In the genomic region with DNA sequence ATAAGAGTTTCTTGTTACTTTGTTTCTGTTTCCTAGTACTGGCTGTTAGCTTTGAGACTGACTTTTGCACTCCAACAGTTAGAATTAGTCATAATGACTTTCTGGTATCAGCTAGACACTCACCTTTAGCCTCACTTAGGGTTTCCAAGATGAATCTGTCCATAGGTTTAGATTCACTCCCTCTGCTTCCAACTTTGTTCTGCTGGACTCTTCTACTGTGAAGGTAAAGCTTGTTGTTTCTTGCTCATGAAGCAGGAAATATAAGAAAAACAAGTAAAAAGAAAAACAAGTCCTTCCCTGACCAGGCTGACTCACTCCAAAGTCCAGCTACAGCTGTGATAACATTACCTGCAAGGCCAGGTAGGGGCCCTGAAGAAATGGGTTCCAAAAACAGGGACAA, we compare ENCODE assay signal across 15 cellular contexts.
DNase-seq lines count a peak whose midpoint lies in the region; ATAC-seq and TF ChIP-seq lines count a peak whose summit lies in the region.
"Had no signal": no experiment of that assay in that cellular context is flagged by ENCODE, and none has a peak within 500 bp of the region (broad histone marks: within the 10 kb centered on the region; RNA-seq: fewer than 3 reads in every experiment).

No MANE protein-coding gene starts in this region.

- peaks cover 0 to 2% of the 10 kb centered on the region in 2 donors for H3K36me3 Mint-ChIP-seq in CD14-positive monocyte
- H3K36me3 Mint-ChIP-seq in activated naive CD8-positive, alpha-beta T cell treated with anti-CD3 and anti-CD28 coated beads, Interleukin-2, amount 50 U/mL, for 24 hours (ENCODE audit: low read depth), result no peaks in the 10 kb centered on the region
- H3K36me3 Mint-ChIP-seq in naive thymus-derived CD8-positive, alpha-beta T cell, result peaks cover 0 to 5% (median 0%) of the 10 kb centered on the region in 3 donors
- H3K36me3 Mint-ChIP-seq: neural progenitor cell had no signal

- H3K27ac ChIP-seq in GM23248, result no peak overlapping the region
- H3K27ac ChIP-seq in osteoblast (ENCODE audit: low read depth, low read length), result no peak overlapping the region
- H3K27ac ChIP-seq in PC-3 (ENCODE audit: low read length), result no peak overlapping the region
- H3K27ac ChIP-seq: ascending aorta, neural progenitor cell, SJSA1 had no signal

- BruUV-seq in PC-3 (replicated peaks; lab: Mats Ljungman, UMichigan), result no TSS peak

- H3K9me3 ChIP-seq in GM23248 (ENCODE audit: low read depth) (no peaks in the 10 kb centered on the region), osteoblast (ENCODE audit: low read depth, low read length) (no peaks in the 10 kb centered on the region), PC-3 (ENCODE audit: low read length) (no peaks in the 10 kb centered on the region)
- H3K9me3 ChIP-seq: ascending aorta, esophagus squamous epithelium, SJSA1 had no signal

- no peaks in the 10 kb centered on the region for H4K20me1 ChIP-seq in GM23248 (ENCODE audit: insufficient read depth)
- no peaks in the 10 kb centered on the region for H4K20me1 ChIP-seq in osteoblast (ENCODE audit: insufficient read depth, low read length)
- no peaks in the 10 kb centered on the region for H4K20me1 ChIP-seq in PC-3 (ENCODE audit: low read length)

- no peaks in the 10 kb centered on the region for H3F3A ChIP-seq in GM23248 (ENCODE audit: insufficient read depth)
- no peaks in the 10 kb centered on the region for H3F3A ChIP-seq in PC-3 (ENCODE audit: low read length, unreplicated experiment)

- H3K9ac ChIP-seq in GM23248 (no peak overlapping the region), PC-3 (ENCODE audit: low read length) (no peak overlapping the region)
- H3K9ac ChIP-seq: neural progenitor cell had no signal

- POLR2A ChIA-PET in naive thymus-derived CD8-positive, alpha-beta T cell (lab: Charles Lee), result interaction anchor here (2.8 kb wide), 1 partner anchor 66 kb away, joined by 30 read pairs; a partner anchor contains a TSS
- POLR2A ChIA-PET in PC-3 (lab: Charles Lee; ENCODE audit: unreplicated experiment), result no interaction called here

- no peaks in the 10 kb centered on the region for H3K27me3 Mint-ChIP-seq in CD14-positive monocyte (ENCODE audit: low read depth in 3 of 3)
- no peaks in the 10 kb centered on the region for H3K27me3 Mint-ChIP-seq in activated naive CD8-positive, alpha-beta T cell treated with anti-CD3 and anti-CD28 coated beads, Interleukin-2, amount 50 U/mL, for 24 hours
- H3K27me3 Mint-ChIP-seq in naive thymus-derived CD8-positive, alpha-beta T cell, result no peaks in the 10 kb centered on the region
- H3K27me3 Mint-ChIP-seq: stimulated activated naive B cell treated with anti-CD40 and anti-IgM and Interleukin-4, amounts not matched to agents 10 μg/mL and 1 μg/mL and 100 μg/mL, for 72 hours had no signal

- in situ Hi-C loops in GM23248 (cut with MboI), result no loop called here

- intact Hi-C loops in CD14-positive monocyte (cut with micrococcal nuclease), result loop anchor here (5.0 to 10.0 kb wide), 2 partner anchors 65 to 67 kb away; a partner anchor contains a TSS
- intact Hi-C loops in PC-3 (cut with micrococcal nuclease), result no loop called here

- H3K27me3 ChIP-seq in GM23248 (replicated peaks; ENCODE audit: insufficient read depth) (no peaks in the 10 kb centered on the region), osteoblast (ENCODE audit: insufficient read depth, low read length) (no peaks in the 10 kb centered on the region), PC-3 (ENCODE audit: low read length) (no peaks in the 10 kb centered on the region)
- H3K27me3 ChIP-seq: ascending aorta, esophagus squamous epithelium, neural progenitor cell, SJSA1 had no signal

- peak overlapping the region; percentile 42 to 86 for H3K4me3 Mint-ChIP-seq in CD14-positive monocyte
- peak overlapping the region; percentile 89 for H3K4me3 Mint-ChIP-seq in activated naive CD8-positive, alpha-beta T cell treated with anti-CD3 and anti-CD28 coated beads, Interleukin-2, amount 50 U/mL, for 24 hours
- peak overlapping the region in 6 of 10 donors; percentile 92 to 98 (median 94) for H3K4me3 Mint-ChIP-seq in naive thymus-derived CD8-positive, alpha-beta T cell
- H3K4me3 Mint-ChIP-seq: neural progenitor cell had no signal

- H3K9me2 ChIP-seq in GM23248 (ENCODE audit: insufficient read depth), result no peaks in the 10 kb centered on the region
- H3K9me2 ChIP-seq in PC-3 (replicated peaks; ENCODE audit: low read length), result no peaks in the 10 kb centered on the region

- H3K27ac Mint-ChIP-seq in CD14-positive monocyte, result peak overlapping the region in 2 of 7 donors; percentile 95 to 97
- peak overlapping the region; percentile 91 for H3K27ac Mint-ChIP-seq in activated naive CD8-positive, alpha-beta T cell treated with anti-CD3 and anti-CD28 coated beads, Interleukin-2, amount 50 U/mL, for 24 hours
- peak overlapping the region in 5 of 10 donors; percentile 97 to 99 (median 98) for H3K27ac Mint-ChIP-seq in naive thymus-derived CD8-positive, alpha-beta T cell
- H3K27ac Mint-ChIP-seq: neural progenitor cell; stimulated activated naive B cell treated with anti-CD40 and anti-IgM and Interleukin-4, amounts not matched to agents 10 μg/mL and 1 μg/mL and 100 μg/mL, for 72 hours had no signal

- DNase-seq in CD14-positive monocyte (ENCODE audit: low spot score) (no peak), GM23248 (peak; percentile 2), osteoblast (ENCODE audit: insufficient read length, low spot score, missing footprints) (no peak), PC-3 (no peak)
- DNase-seq in activated naive CD8-positive, alpha-beta T cell treated with anti-CD3 and anti-CD28 coated beads, Interleukin-2, amount 50 U/mL, for 24 hours, result no peak
- DNase-seq in naive thymus-derived CD8-positive, alpha-beta T cell, result no peak
- DNase-seq in effector CD4-positive, alpha-beta T cell, result no peak
- no peak for DNase-seq in stimulated activated CD4-positive, alpha-beta T cell treated with anti-CD3 and anti-CD28 coated beads, Interleukin-2, amount 100 ng/mL, for 24 hours
- DNase-seq: esophagus squamous epithelium; MM.1S; NCI-H524; stimulated activated naive B cell treated with anti-CD40 and anti-IgM and Interleukin-4, amounts not matched to agents 10 μg/mL and 1 μg/mL and 100 μg/mL, for 72 hours had no signal

- H3K4me2 ChIP-seq in GM23248 (ENCODE audit: unreplicated experiment) (peak overlapping the region; percentile 89), osteoblast (ENCODE audit: insufficient read depth, low read length) (no peak overlapping the region), PC-3 (ENCODE audit: low read length) (no peak overlapping the region)
- H3K4me2 ChIP-seq: neural progenitor cell had no signal

- CTCF ChIA-PET in PC-3 (lab: Charles Lee), result no interaction called here

- TF ChIP-seq CTCF in CD14-positive monocyte (IDR thresholded peaks at IDR 0.05) (no peak), osteoblast (IDR thresholded peaks at IDR 0.05; ENCODE audit: extremely low read depth, low read depth, low read length) (no peak), PC-3 (conservative IDR thresholded peaks at IDR 0.05; ENCODE audit: low read depth, low read length) (no peak)

- ATAC-seq in activated naive CD8-positive, alpha-beta T cell treated with anti-CD3 and anti-CD28 coated beads, Interleukin-2, amount 50 U/mL, for 24 hours, result peak; percentile 67
- no peak for ATAC-seq in naive thymus-derived CD8-positive, alpha-beta T cell
- ATAC-seq in PC-3, result no peak

- peak overlapping the region; percentile 91 for H2AFZ ChIP-seq in GM23248
- H2AFZ ChIP-seq in osteoblast (ENCODE audit: low read length), result no peak overlapping the region
- H2AFZ ChIP-seq in PC-3 (ENCODE audit: low read length), result no peak overlapping the region
- H2AFZ ChIP-seq: neural progenitor cell had no signal

- no peaks in the 10 kb centered on the region for H3K9me3 Mint-ChIP-seq in CD14-positive monocyte
- H3K9me3 Mint-ChIP-seq in activated naive CD8-positive, alpha-beta T cell treated with anti-CD3 and anti-CD28 coated beads, Interleukin-2, amount 50 U/mL, for 24 hours, result no peaks in the 10 kb centered on the region
- H3K9me3 Mint-ChIP-seq in naive thymus-derived CD8-positive, alpha-beta T cell, result no peaks in the 10 kb centered on the region
- H3K9me3 Mint-ChIP-seq: neural progenitor cell; stimulated activated naive B cell treated with anti-CD40 and anti-IgM and Interleukin-4, amounts not matched to agents 10 μg/mL and 1 μg/mL and 100 μg/mL, for 72 hours had no signal

- H3K4me3 ChIP-seq in GM23248 (no peak overlapping the region), osteoblast (ENCODE audit: insufficient read depth, low read length) (no peak overlapping the region), PC-3 (ENCODE audit: low read length) (no peak overlapping the region)
- H3K4me3 ChIP-seq: ascending aorta, neural progenitor cell had no signal

- H3K36me3 ChIP-seq in GM23248 (ENCODE audit: low read depth), result no peaks in the 10 kb centered on the region
- H3K36me3 ChIP-seq in osteoblast (ENCODE audit: insufficient read depth, low read length), result no peaks in the 10 kb centered on the region
- H3K36me3 ChIP-seq in PC-3 (ENCODE audit: low read depth, low read length), result no peaks in the 10 kb centered on the region
- H3K36me3 ChIP-seq: ascending aorta, esophagus squamous epithelium, neural progenitor cell, SJSA1 had no signal

- peaks cover 50% of the 10 kb centered on the region for H3K4me1 Mint-ChIP-seq in CD14-positive monocyte
- H3K4me1 Mint-ChIP-seq in activated naive CD8-positive, alpha-beta T cell treated with anti-CD3 and anti-CD28 coated beads, Interleukin-2, amount 50 U/mL, for 24 hours, result peaks cover 67% of the 10 kb centered on the region
- peaks cover 45 to 61% (median 54%) of the 10 kb centered on the region in 4 donors for H3K4me1 Mint-ChIP-seq in naive thymus-derived CD8-positive, alpha-beta T cell
- H3K4me1 Mint-ChIP-seq: neural progenitor cell had no signal

- H3K4me1 ChIP-seq in GM23248 (ENCODE audit: insufficient read depth) (peaks cover 7% of the 10 kb centered on the region; the same call in 1 of the 2 replicates), osteoblast (ENCODE audit: insufficient read depth, low read length) (no peaks in the 10 kb centered on the region), PC-3 (ENCODE audit: insufficient read depth, low read length) (no peaks in the 10 kb centered on the region)
- H3K4me1 ChIP-seq: ascending aorta, neural progenitor cell, SJSA1 had no signal

- H3K79me2 ChIP-seq in GM23248 (ENCODE audit: insufficient read depth), result no peaks in the 10 kb centered on the region
- no peaks in the 10 kb centered on the region for H3K79me2 ChIP-seq in osteoblast (ENCODE audit: insufficient read depth, low read length)
- no peaks in the 10 kb centered on the region for H3K79me2 ChIP-seq in PC-3 (ENCODE audit: low read length)
